ENCODE assay signal across 8 cellular contexts in genomic region chr18:3665780-3666525, GRCh38.
A peak's percentile ranks its signal among the peaks of the same experiment; 100 is the strongest.
DNase-seq lines count a peak whose midpoint lies in the region; ATAC-seq and TF ChIP-seq lines count a peak whose summit lies in the region.

No MANE protein-coding gene starts in this region.

- CTCF ChIA-PET in activated CD8-positive, alpha-beta T cell treated with anti-CD3 and anti-CD28 coated beads for 36 hours (lab: Charles Lee) = interaction anchor here (0.6 to 5.3 kb wide), 113 partner anchors 9 to 570 kb away, joined by 3 to 203 read pairs (median 5); no protein-coding TSS in a partner anchor

- H3K4me1 Mint-ChIP-seq in activated CD8-positive, alpha-beta T cell treated with anti-CD3 and anti-CD28 coated beads for 36 hours (ENCODE audit: low read depth) = peaks cover 20% of the 10 kb centered on the region
- peaks cover 0 to 2% of the 10 kb centered on the region in 2 donors for H3K4me1 Mint-ChIP-seq in effector memory CD8-positive, alpha-beta T cell (ENCODE audit: low read depth in 2 of 2)

- H3K9me3 ChIP-seq in ES-I3 (ENCODE audit: control insufficient read depth, insufficient read depth, low read length) = peaks cover 4% of the 10 kb centered on the region; the same call in 1 of the 2 replicates

- peak; percentile 99 for TF ChIP-seq CTCF in activated CD8-positive, alpha-beta T cell treated with anti-CD3 and anti-CD28 coated beads for 36 hours (IDR thresholded peaks at IDR 0.05)

- no peak overlapping the region for H3K4me3 Mint-ChIP-seq in activated CD8-positive, alpha-beta T cell treated with anti-CD3 and anti-CD28 coated beads for 36 hours
- H3K4me3 Mint-ChIP-seq in effector memory CD8-positive, alpha-beta T cell = peak overlapping the region; percentile 36 to 47

- POLR2A ChIA-PET in activated CD8-positive, alpha-beta T cell treated with anti-CD3 and anti-CD28 coated beads for 36 hours (lab: Charles Lee) = interaction anchor here (0.9 to 2.8 kb wide), 5 partner anchors 72 to 305 kb away, joined by 3 to 7 read pairs (median 6); no protein-coding TSS in a partner anchor

- H3K4me1 ChIP-seq in ES-I3 (ENCODE audit: insufficient read depth, low read length) = peaks cover 20% of the 10 kb centered on the region

- intact Hi-C loops in activated CD8-positive, alpha-beta T cell treated with anti-CD3 and anti-CD28 coated beads for 36 hours (cut with micrococcal nuclease) = loop anchor here (2.0 to 5.0 kb wide), 3 partner anchors 64 to 385 kb away; partner anchors contain the start of gene TGIF1

- DNase-seq in NCI-H69 (lab: John Stamatoyannopoulos, UW) = peak; percentile 93
- DNase-seq in activated CD8-positive, alpha-beta T cell treated with anti-CD3 and anti-CD28 coated beads for 36 hours = peak; percentile 76
- DNase-seq in effector memory CD8-positive, alpha-beta T cell = peak; percentile 62 to 71 (median 67)
- peak; percentile 93 to 94 for DNase-seq in lung microvascular endothelial cell (ENCODE audit: low read depth in 2 of 2)
- DNase-seq in stimulated activated CD4-positive, alpha-beta T cell treated with anti-CD3 and anti-CD28 coated beads, TNF-alpha, amount 100 ng/mL, for 24 hours (ENCODE audit: low read depth in 3 of 3) = peak; percentile 45 to 70 (median 64)

- no peaks in the 10 kb centered on the region for H3K36me3 ChIP-seq in ES-I3 (ENCODE audit: insufficient read depth, low read length)

- no peak overlapping the region for H3K27ac Mint-ChIP-seq in activated CD8-positive, alpha-beta T cell treated with anti-CD3 and anti-CD28 coated beads for 36 hours
- no peak overlapping the region for H3K27ac Mint-ChIP-seq in effector memory CD8-positive, alpha-beta T cell

- H3K36me3 Mint-ChIP-seq in activated CD8-positive, alpha-beta T cell treated with anti-CD3 and anti-CD28 coated beads for 36 hours (ENCODE audit: low read depth) = no peaks in the 10 kb centered on the region
- no peaks in the 10 kb centered on the region for H3K36me3 Mint-ChIP-seq in effector memory CD8-positive, alpha-beta T cell (ENCODE audit: insufficient read depth)

- H3K27me3 Mint-ChIP-seq in activated CD8-positive, alpha-beta T cell treated with anti-CD3 and anti-CD28 coated beads for 36 hours = no peaks in the 10 kb centered on the region
- no peaks in the 10 kb centered on the region for H3K27me3 Mint-ChIP-seq in effector memory CD8-positive, alpha-beta T cell

- no peaks in the 10 kb centered on the region for H3K9me3 Mint-ChIP-seq in activated CD8-positive, alpha-beta T cell treated with anti-CD3 and anti-CD28 coated beads for 36 hours
- H3K9me3 Mint-ChIP-seq in effector memory CD8-positive, alpha-beta T cell = no peaks in the 10 kb centered on the region

- H3K9ac ChIP-seq in ES-I3 (ENCODE audit: low read depth, low read length) = peak overlapping the region; percentile 45

- ATAC-seq in HG03439 (IDR thresholded peaks at IDR 0.05; ENCODE audit: unreplicated experiment) = peak; percentile 59
- ATAC-seq in activated CD8-positive, alpha-beta T cell treated with anti-CD3 and anti-CD28 coated beads for 36 hours = peak; percentile 87
- peak; percentile 75 for ATAC-seq in effector memory CD8-positive, alpha-beta T cell (replicated peaks)
- no peak for ATAC-seq in GM21619 (IDR thresholded peaks at IDR 0.05; ENCODE audit: unreplicated experiment)
